In genomic region chr13:99265823-99266426, GRCh38 we compare ENCODE assay signal across 8 cellular contexts. TPM values are rescaled to one million over a fixed set of nuclear protein-coding genes. Genes with fewer than 3 reads are reported as not detected.
DNase-seq lines count a peak whose midpoint lies in the region; ATAC-seq and TF ChIP-seq lines count a peak whose summit lies in the region.

No MANE protein-coding gene starts in this region.

- H3K36me3 Mint-ChIP-seq in osteocyte (ENCODE audit: unreplicated experiment), result no peaks in the 10 kb centered on the region

- peak in 4 of 6 experiments; percentile 12 to 72 (median 52) for DNase-seq in stimulated activated naive CD4-positive, alpha-beta T cell (lab: John Stamatoyannopoulos, UW)
- DNase-seq in stimulated activated naive CD4-positive, alpha-beta T cell treated with Interleukin-2 at 50 U/mL for 16 hours (lab: John Stamatoyannopoulos, UW), result no peak
- DNase-seq in LNCaP clone FGC (ENCODE audit: low read depth) (no peak), SW480 (ENCODE audit: low spot score) (peak; percentile 66), fibroblast of gingiva (ENCODE audit: low read depth) (peak; percentile 51), osteocyte (ENCODE audit: extremely low spot score, unreplicated experiment) (no peak)

- H3K9me3 Mint-ChIP-seq in osteocyte (ENCODE audit: unreplicated experiment), result no peaks in the 10 kb centered on the region

- no peak overlapping the region for H3K4me3 Mint-ChIP-seq in osteocyte (ENCODE audit: unreplicated experiment)

- H3K4me3 ChIP-seq in LNCaP clone FGC (ENCODE audit: low read depth, low read length), result no peak overlapping the region

- H3K4me1 Mint-ChIP-seq in osteocyte (ENCODE audit: unreplicated experiment), result no peaks in the 10 kb centered on the region

- H3K27ac Mint-ChIP-seq in osteocyte (ENCODE audit: unreplicated experiment), result no peak overlapping the region

- TF ChIP-seq CTCF in LNCaP clone FGC (IDR thresholded peaks at IDR 0.05; ENCODE audit: control insufficient read depth, extremely low read depth, insufficient read depth) (peak; percentile 50), osteocyte (IDR thresholded peaks at IDR 0.05) (peak; percentile 78)

- H3K27me3 Mint-ChIP-seq in osteocyte (ENCODE audit: unreplicated experiment), result no peaks in the 10 kb centered on the region

- no peak for ATAC-seq in GM18519 (IDR thresholded peaks at IDR 0.05; ENCODE audit: low FRiP score, unreplicated experiment)
- ATAC-seq in GM18870 (IDR thresholded peaks at IDR 0.05; ENCODE audit: unreplicated experiment), result no peak

RNA-seq across cellular contexts. Expression of gene GPR18, which starts 7.7 kb away (rescaled TPM):
- not detected in 2 replicates for total RNA-seq in osteocyte

RNA-seq across cellular contexts. Expression of gene GPR183, which starts 41.3 kb away (rescaled TPM):
- 0.19 TPM in 1 of 2 replicates, not detected in the other for total RNA-seq in osteocyte

Comparison
In these comparisons a context has a peak if more than half of its experiments do, and no peak if none do; other contexts are left out.
1. DNase-seq: peak in stimulated activated naive CD4-positive, alpha-beta T cell (4 of 6), SW480 (single experiment) and fibroblast of gingiva (single experiment); none in stimulated activated naive CD4-positive, alpha-beta T cell treated with Interleukin-2 at 50 U/mL for 16 hours (single experiment), LNCaP clone FGC (single experiment) and osteocyte (single experiment).